In genomic region chr2:27115485-27115884, GRCh38 we compare ENCODE assay signal across 28 cellular contexts. TPM values are rescaled to one million over a fixed set of nuclear protein-coding genes. Genes with fewer than 3 reads are reported as not detected.
"Had no signal": no experiment of that assay in that cellular context is flagged by ENCODE, and none has a peak within 500 bp of the region (broad histone marks: within the 10 kb centered on the region; RNA-seq: fewer than 3 reads in every experiment).

No MANE protein-coding gene starts in this region.

- H3K4me3 ChIP-seq: adrenal gland, SK-N-MC had no signal

- ATAC-seq: activated CD4-positive, alpha-beta T cell treated with anti-CD3 and anti-CD28 coated beads for 36 hours; Right ventricle myocardium inferior; T-cell had no signal

- H3K9me3 ChIP-seq: adrenal gland had no signal

- H3K27ac ChIP-seq: adrenal gland, SK-N-MC, VCaP had no signal

- H3K36me3 ChIP-seq: adrenal gland had no signal

- DNase-seq: activated CD4-positive, alpha-beta memory T cell treated with anti-CD3 and anti-CD28 coated beads, Interleukin-2, amount 10 ng/mL, durations not matched to agents 7 days and 5 days; activated CD4-positive, alpha-beta T cell treated with anti-CD3 and anti-CD28 coated beads for 36 hours; activated CD4-positive, alpha-beta T cell treated with anti-CD3 and anti-CD28 coated beads, Interleukin-2, amount 50 U/mL, for 1 hour; activated CD4-positive, CD25-positive, alpha-beta regulatory T cell; activated naive CD4-positive, alpha-beta T cell treated with anti-CD3 and anti-CD28 coated beads, Interleukin-2, amount 50 U/mL, for 16 hours; activated naive CD8-positive, alpha-beta T cell treated with anti-CD3 and anti-CD28 coated beads, Interleukin-2, amount 10 ng/mL, durations not matched to agents 7 days and 5 days; activated T-cell treated with anti-CD3 and anti-CD28 coated beads for 4 hours; adrenal gland; anterior cingulate cortex; caudate nucleus; MV-4-11; NCI-H1092 treated with DMSO at 0.1 percent for 48 hours; NCI-H1417 treated with DMSO at 0.1 percent for 48 hours; NCI-H1694 treated with DMSO at 0.1 percent for 48 hours; NCI-H2081; NCI-H446; NCI-H524; T-cell; T-helper 2 cell; T1000 had no signal

RNA-seq across cellular contexts. Expression of gene ABHD1, which starts 8.1 kb away (rescaled TPM):
- total RNA-seq: MCF 10A had no signal

RNA-seq across cellular contexts. Expression of gene PRR30, which starts 23.7 kb away (rescaled TPM):
- total RNA-seq: activated CD4-positive, alpha-beta memory T cell treated with anti-CD3 and anti-CD28 coated beads, Interleukin-2, amount 10 ng/mL, durations not matched to agents 7 days and 5 days; activated CD4-positive, alpha-beta T cell treated with anti-CD3 and anti-CD28 coated beads for 36 hours; activated CD8-positive, alpha-beta memory T cell treated with anti-CD3 and anti-CD28 coated beads for 36 hours; activated naive CD8-positive, alpha-beta T cell treated with anti-CD3 and anti-CD28 coated beads, Interleukin-2, amount 10 ng/mL, durations not matched to agents 7 days and 5 days; adrenal gland; cerebellum; LHCN-M2; MCF 10A; Right ventricle myocardium inferior; RPMI7951; T-cell had no signal
- polyA plus RNA-seq: adrenal gland had no signal
